In the genomic region with DNA sequence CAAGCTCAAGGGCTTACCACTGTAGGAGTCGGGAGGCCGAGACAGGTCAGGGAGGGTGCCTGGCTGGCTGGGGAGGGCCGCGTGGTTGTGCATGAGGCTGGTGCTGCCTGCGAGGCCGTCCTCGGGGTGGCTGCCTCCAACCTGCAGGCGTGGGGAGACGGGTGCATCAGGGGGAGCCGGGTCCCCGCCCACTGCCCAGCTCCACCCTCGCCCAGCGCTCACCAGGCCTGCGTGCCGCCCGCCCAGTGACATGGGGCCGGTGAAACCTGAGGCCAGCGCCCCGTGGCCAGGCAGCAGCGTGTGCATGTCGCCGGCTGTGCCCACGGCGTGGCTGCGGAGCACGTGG, we compare ENCODE assay signal across 1 cellular context.
TF ChIP-seq lines count a peak whose summit lies in the region.

No MANE protein-coding gene starts in this region.

TF ChIP-seq in H1, 55 proteins besides CTCF, POLR2A, EP300 and RAD21:
- no peak for TF ChIP-seq SP4 (IDR thresholded peaks at IDR 0.05; ENCODE audit: low read length)
- TF ChIP-seq BCL11A (IDR thresholded peaks at IDR 0.05; ENCODE audit: low read depth in 2 of 2, low read length in 2 of 2): no peak
- no peak for TF ChIP-seq CHD1 (IDR thresholded peaks at IDR 0.05; ENCODE audit: low read depth, low read length)
- TF ChIP-seq, protein P1, sequence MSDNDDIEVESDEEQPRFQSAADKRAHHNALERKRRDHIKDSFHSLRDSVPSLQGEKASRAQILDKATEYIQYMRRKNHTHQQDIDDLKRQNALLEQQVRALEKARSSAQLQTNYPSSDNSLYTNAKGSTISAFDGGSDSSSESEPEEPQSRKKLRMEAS (IDR thresholded peaks at IDR 0.05): no peak
